ENCODE assay signal across 8 cellular contexts in genomic region chr5:139708877-139709586, GRCh38.
DNase-seq lines count a peak whose midpoint lies in the region; ATAC-seq and TF ChIP-seq lines count a peak whose summit lies in the region.

No MANE protein-coding gene starts in this region.

- H3K27ac ChIP-seq in ACC112 (ENCODE audit: low read depth, low read length) (peak overlapping the region; percentile 38; the same call in 1 of the 2 replicates), SJCRH30 (peak overlapping the region; percentile 89)

- H3K27me3 Mint-ChIP-seq in naive B cell: peaks cover 0 to 3% (median under 1%) of the 10 kb centered on the region in 3 donors
- H3K27me3 Mint-ChIP-seq in activated CD4-positive, alpha-beta memory T cell treated with anti-CD3 and anti-CD28 coated beads for 36 hours: peaks cover 16% of the 10 kb centered on the region
- peaks cover 2% of the 10 kb centered on the region for H3K27me3 Mint-ChIP-seq in activated naive CD4-positive, alpha-beta T cell treated with anti-CD3 and anti-CD28 coated beads for 36 hours (ENCODE audit: low read depth)

- TF ChIP-seq CTCF in fibroblast of mammary gland (conservative IDR thresholded peaks at IDR 0.05; ENCODE audit: control insufficient read depth, insufficient read depth, low read depth, low read length): no peak

- DNase-seq in H4 (ENCODE audit: low spot score) (peak; percentile 82), SJCRH30 (peak; percentile 90 to 92), fibroblast of mammary gland (ENCODE audit: low read depth) (peak; percentile 80), naive B cell (peak; percentile 35), T-helper 1 cell (no peak)
- no peak for DNase-seq in activated CD4-positive, alpha-beta memory T cell treated with anti-CD3 and anti-CD28 coated beads for 36 hours
- no peak for DNase-seq in activated naive CD4-positive, alpha-beta T cell treated with anti-CD3 and anti-CD28 coated beads for 36 hours

- H3K36me3 ChIP-seq in ACC112 (ENCODE audit: insufficient read depth, low read length) (no peaks in the 10 kb centered on the region), SJCRH30 (no peaks in the 10 kb centered on the region)

- no peaks in the 10 kb centered on the region for H3K79me2 ChIP-seq in ACC112 (ENCODE audit: control insufficient read depth, insufficient read depth, low read length, unreplicated experiment)

- no peaks in the 10 kb centered on the region for H3K27me3 ChIP-seq in ACC112 (ENCODE audit: insufficient read depth, low read length)
- H3K27me3 ChIP-seq in SJCRH30: no peaks in the 10 kb centered on the region

- peaks cover 0 to 2% (median 0%) of the 10 kb centered on the region in 7 donors for H3K9me3 Mint-ChIP-seq in naive B cell
- H3K9me3 Mint-ChIP-seq in activated CD4-positive, alpha-beta memory T cell treated with anti-CD3 and anti-CD28 coated beads for 36 hours: no peaks in the 10 kb centered on the region
- no peaks in the 10 kb centered on the region for H3K9me3 Mint-ChIP-seq in activated naive CD4-positive, alpha-beta T cell treated with anti-CD3 and anti-CD28 coated beads for 36 hours

- CTCF ChIA-PET in activated CD4-positive, alpha-beta memory T cell treated with anti-CD3 and anti-CD28 coated beads for 36 hours (lab: Charles Lee): no interaction called here
- CTCF ChIA-PET in activated naive CD4-positive, alpha-beta T cell treated with anti-CD3 and anti-CD28 coated beads for 36 hours (lab: Charles Lee): interaction anchor here (1.1 to 2.0 kb wide), 2 partner anchors 49 to 57 kb away, joined by 3 to 11 read pairs; no protein-coding TSS in a partner anchor

- H3K4me1 ChIP-seq in ACC112 (ENCODE audit: control insufficient read depth, insufficient read depth, low read length, unreplicated experiment) (peaks cover 15% of the 10 kb centered on the region), SJCRH30 (peaks cover 16% of the 10 kb centered on the region)

- peak overlapping the region; percentile 61 to 89 (median 82) for H3K4me3 Mint-ChIP-seq in naive B cell
- no peak overlapping the region for H3K4me3 Mint-ChIP-seq in activated CD4-positive, alpha-beta memory T cell treated with anti-CD3 and anti-CD28 coated beads for 36 hours
- H3K4me3 Mint-ChIP-seq in activated naive CD4-positive, alpha-beta T cell treated with anti-CD3 and anti-CD28 coated beads for 36 hours: no peak overlapping the region

- H3K4me3 ChIP-seq in ACC112 (ENCODE audit: low read depth, low read length) (peak overlapping the region; percentile 59), SJCRH30 (peak overlapping the region; percentile 66), fibroblast of mammary gland (ENCODE audit: control insufficient read depth, low read depth, low read length) (no peak overlapping the region)

- POLR2A ChIA-PET in activated CD4-positive, alpha-beta memory T cell treated with anti-CD3 and anti-CD28 coated beads for 36 hours (lab: Charles Lee): no interaction called here

- H3K9me3 ChIP-seq in SJCRH30 (replicated peaks): no peaks in the 10 kb centered on the region

- intact Hi-C loops in activated CD4-positive, alpha-beta memory T cell treated with anti-CD3 and anti-CD28 coated beads for 36 hours (cut with micrococcal nuclease): no loop called here
- intact Hi-C loops in activated naive CD4-positive, alpha-beta T cell treated with anti-CD3 and anti-CD28 coated beads for 36 hours (cut with micrococcal nuclease): no loop called here

- peak overlapping the region in 5 of 6 donors; percentile 92 to 96 (median 94) for H3K27ac Mint-ChIP-seq in naive B cell
- no peak overlapping the region for H3K27ac Mint-ChIP-seq in activated CD4-positive, alpha-beta memory T cell treated with anti-CD3 and anti-CD28 coated beads for 36 hours
- H3K27ac Mint-ChIP-seq in activated naive CD4-positive, alpha-beta T cell treated with anti-CD3 and anti-CD28 coated beads for 36 hours: no peak overlapping the region

- no peaks in the 10 kb centered on the region for H3K36me3 Mint-ChIP-seq in naive B cell
- no peaks in the 10 kb centered on the region for H3K36me3 Mint-ChIP-seq in activated CD4-positive, alpha-beta memory T cell treated with anti-CD3 and anti-CD28 coated beads for 36 hours
- H3K36me3 Mint-ChIP-seq in activated naive CD4-positive, alpha-beta T cell treated with anti-CD3 and anti-CD28 coated beads for 36 hours (ENCODE audit: low read depth): no peaks in the 10 kb centered on the region

- peaks cover 36 to 52% (median 45%) of the 10 kb centered on the region in 3 donors for H3K4me1 Mint-ChIP-seq in naive B cell
- H3K4me1 Mint-ChIP-seq in activated CD4-positive, alpha-beta memory T cell treated with anti-CD3 and anti-CD28 coated beads for 36 hours (ENCODE audit: low read depth): peaks cover 12% of the 10 kb centered on the region
- peaks cover 10% of the 10 kb centered on the region for H3K4me1 Mint-ChIP-seq in activated naive CD4-positive, alpha-beta T cell treated with anti-CD3 and anti-CD28 coated beads for 36 hours (ENCODE audit: low read depth)

- no peak overlapping the region for H2AFZ ChIP-seq in ACC112 (ENCODE audit: low read length, unreplicated experiment)

- no peak for ATAC-seq in naive B cell (ENCODE audit: low read depth in 2 of 2)

Comparison
In these comparisons a context has a peak if more than half of its experiments do, and no peak if none do; other contexts are left out.
1. DNase-seq: peak in H4 (single experiment), SJCRH30 (2 of 2), fibroblast of mammary gland (single experiment) and naive B cell (single experiment); none in T-helper 1 cell (0 of 5), activated CD4-positive, alpha-beta memory T cell treated with anti-CD3 and anti-CD28 coated beads for 36 hours (single experiment) and activated naive CD4-positive, alpha-beta T cell treated with anti-CD3 and anti-CD28 coated beads for 36 hours (single experiment).
2. H3K27ac Mint-ChIP-seq: peak in naive B cell (5 of 6); none in activated CD4-positive, alpha-beta memory T cell treated with anti-CD3 and anti-CD28 coated beads for 36 hours (single experiment) and activated naive CD4-positive, alpha-beta T cell treated with anti-CD3 and anti-CD28 coated beads for 36 hours (single experiment).
3. H3K4me3 Mint-ChIP-seq: peak in naive B cell (8 of 8); none in activated CD4-positive, alpha-beta memory T cell treated with anti-CD3 and anti-CD28 coated beads for 36 hours (single experiment) and activated naive CD4-positive, alpha-beta T cell treated with anti-CD3 and anti-CD28 coated beads for 36 hours (single experiment).